ENCODE assay signal across 17 cellular contexts in genomic region chr2:95032341-95032740, GRCh38. TPM values are rescaled to one million over a fixed set of nuclear protein-coding genes. Genes with fewer than 3 reads are reported as not detected.
DNase-seq lines count a peak whose midpoint lies in the region; TF ChIP-seq lines count a peak whose summit lies in the region.
"Had no signal": no experiment of that assay in that cellular context is flagged by ENCODE, and none has a peak within 500 bp of the region (broad histone marks: within the 10 kb centered on the region; RNA-seq: fewer than 3 reads in every experiment).

No MANE protein-coding gene starts in this region.

- H3K18ac ChIP-seq in neuronal stem cell (ENCODE audit: low read length): no peak overlapping the region

- TF ChIP-seq CTCF in C4-2B (conservative IDR thresholded peaks at IDR 0.05): no peak
- TF ChIP-seq CTCF in chondrocyte (IDR thresholded peaks at IDR 0.05): no peak

- no peak overlapping the region for H3K9ac ChIP-seq in neuronal stem cell (ENCODE audit: low read depth, low read length, poor library complexity)
- H3K9ac ChIP-seq: BLaER1 treated with 17β-estradiol and CSF1 and Interleukin-3, amounts not matched to agents 10 nM and 100 nM had no signal

- H3K4me3 ChIP-seq in neuronal stem cell (ENCODE audit: low read length in 2 of 2): no peak overlapping the region
- H3K4me3 ChIP-seq: BLaER1 treated with 17β-estradiol and CSF1 and Interleukin-3, amounts not matched to agents 10 nM and 100 nM; K562; SJSA1 had no signal

- H2BK120ac ChIP-seq in neuronal stem cell (ENCODE audit: low read depth, low read length): no peak overlapping the region

- H3K4ac ChIP-seq in neuronal stem cell (ENCODE audit: low read length): no peak overlapping the region

- H2AK5ac ChIP-seq in neuronal stem cell (ENCODE audit: low read depth, low read length): peak overlapping the region; percentile 12

- H3K27me3 ChIP-seq in neuronal stem cell (ENCODE audit: control insufficient read depth in 3 of 3, insufficient read depth in 3 of 3, low read depth in 1 of 3, low read length in 3 of 3): peaks cover 0 to 53% (median 9%) of the 10 kb centered on the region in 3 experiments

- DNase-seq in chondrocyte (ENCODE audit: low spot score) (peak; percentile 60), neuronal stem cell (ENCODE audit: low spot score) (no peak), HT-29 (ENCODE audit: low spot score) (no peak), NCI-H1417 treated with DMSO at 0.1 percent for 48 hours (lab: John Stamatoyannopoulos, UW) (no peak), DMS79 treated with DMSO at 0.1 percent for 48 hours (lab: John Stamatoyannopoulos, UW) (no peak)
- DNase-seq: DMS79, NCI-H1105 treated with DMSO at 0.1 percent for 48 hours, NCI-H1694 treated with DMSO at 0.1 percent for 48 hours, NCI-H2107, NCI-H510A, NCI-H82, OCI-M1 had no signal

- no peak overlapping the region for H2BK5ac ChIP-seq in neuronal stem cell (ENCODE audit: low read length)

- H2AFZ ChIP-seq in neuronal stem cell (ENCODE audit: low read length): no peak overlapping the region

- no CpG with 5 or more reads among the region's 3 CpGs for WGBS in neuronal stem cell (ENCODE audit: extremely low coverage in 2 of 2, insufficient read length in 2 of 2, insufficient replicate concordance in 1 of 2), 2 donors

- H2BK12ac ChIP-seq in neuronal stem cell (ENCODE audit: low read length): no peak overlapping the region

- no peak overlapping the region for H3K27ac Mint-ChIP-seq in chondrocyte (ENCODE audit: unreplicated experiment)

- peaks cover 5 to 7% of the 10 kb centered on the region in 2 donors for H3K4me1 ChIP-seq in neuronal stem cell (ENCODE audit: control insufficient read depth in 2 of 2, insufficient read depth in 1 of 2, low read depth in 1 of 2, low read length in 2 of 2)
- H3K4me1 ChIP-seq: SJSA1 had no signal

- no peak overlapping the region for H4K91ac ChIP-seq in neuronal stem cell (ENCODE audit: low read depth, low read length, poor library complexity)

- no peaks in the 10 kb centered on the region for H3K36me3 Mint-ChIP-seq in chondrocyte (ENCODE audit: low read depth)

- H3K36me3 ChIP-seq in KOPT-K1 (ENCODE audit: insufficient read depth, low read length): peaks cover 96% of the 10 kb centered on the region
- no peaks in the 10 kb centered on the region for H3K36me3 ChIP-seq in neuronal stem cell (replicated peaks in 1 of 2; ENCODE audit: control insufficient read depth in 2 of 2, insufficient read depth in 2 of 2, low read length in 2 of 2)
- H3K36me3 ChIP-seq: BLaER1 treated with 17β-estradiol and CSF1 and Interleukin-3, amounts not matched to agents 10 nM and 100 nM; SJSA1 had no signal

- peaks cover 33% of the 10 kb centered on the region for H3K27me3 Mint-ChIP-seq in chondrocyte (ENCODE audit: low read depth)

- H3K9me3 ChIP-seq in KOPT-K1 (ENCODE audit: insufficient read depth, low read length, poor library complexity, severe bottlenecking): no peaks in the 10 kb centered on the region
- no peaks in the 10 kb centered on the region for H3K9me3 ChIP-seq in neuronal stem cell (replicated peaks in 1 of 2; ENCODE audit: control insufficient read depth in 2 of 2, insufficient read depth in 1 of 2, low read depth in 1 of 2, low read length in 2 of 2)
- H3K9me3 ChIP-seq: SJSA1 had no signal

- H2BK15ac ChIP-seq in neuronal stem cell (ENCODE audit: low read length): no peak overlapping the region

- no peak overlapping the region for H3K14ac ChIP-seq in neuronal stem cell (ENCODE audit: low read length)

- H3K4me3 Mint-ChIP-seq in chondrocyte (ENCODE audit: unreplicated experiment): no peak overlapping the region

- no peak overlapping the region for H3K4me2 ChIP-seq in neuronal stem cell (ENCODE audit: insufficient read depth, low read length, poor library complexity, severe bottlenecking)
- H3K4me2 ChIP-seq: BLaER1 treated with 17β-estradiol and CSF1 and Interleukin-3, amounts not matched to agents 10 nM and 100 nM had no signal

- no peaks in the 10 kb centered on the region for H3K4me1 Mint-ChIP-seq in chondrocyte (ENCODE audit: low read depth)

- no peaks in the 10 kb centered on the region for H3K79me1 ChIP-seq in neuronal stem cell (ENCODE audit: low read depth, low read length)

- no peak overlapping the region for H3K23ac ChIP-seq in neuronal stem cell (ENCODE audit: low read depth, low read length, poor library complexity)

- H4K8ac ChIP-seq in neuronal stem cell (ENCODE audit: low read depth, low read length): no peak overlapping the region

- peak overlapping the region; percentile 17; the same call in 1 of the 2 replicates for H3K27ac ChIP-seq in C4-2B
- peak overlapping the region; percentile 90 for H3K27ac ChIP-seq in KOPT-K1 (ENCODE audit: low read depth, low read length, poor library complexity, severe bottlenecking)
- no peak overlapping the region for H3K27ac ChIP-seq in neuronal stem cell (replicated peaks; ENCODE audit: low read length)
- H3K27ac ChIP-seq: BLaER1 treated with 17β-estradiol and CSF1 and Interleukin-3, amounts not matched to agents 10 nM and 100 nM; SJSA1 had no signal

- no peaks in the 10 kb centered on the region for H3K9me3 Mint-ChIP-seq in chondrocyte (ENCODE audit: low read depth)

RNA-seq across cellular contexts. Expression of gene MAL, which starts 6.8 kb away (rescaled TPM):
- total RNA-seq in chondrocyte: not detected in 3 replicates
- polyA plus RNA-seq in neuronal stem cell (2013, experiment 1 of 2): 0.18 TPM
- polyA plus RNA-seq in neuronal stem cell (2013, experiment 2 of 2): 0.19 TPM
- total RNA-seq in HT-29 (2014; rRNA removed; shearing (Covaris generic)): not detected in 2 replicates
- total RNA-seq: K562, SJSA1 had no signal
- polyA plus RNA-seq: K562 had no signal
